8 cellular contexts compared by ENCODE assay signal in genomic region chr19:6109947-6110346, GRCh38. TPM values are rescaled to one million over a fixed set of nuclear protein-coding genes. Genes with fewer than 3 reads are reported as not detected.
A peak's percentile ranks its signal among the peaks of the same experiment; 100 is the strongest.
DNase-seq lines count a peak whose midpoint lies in the region; ATAC-seq, FAIRE-seq and TF ChIP-seq lines count a peak whose summit lies in the region.

No MANE protein-coding gene starts in this region.

- H3K79me2 ChIP-seq in OCI-LY3 (ENCODE audit: low read length) (0 out of 2 replicates have a peak, but pooled peaks cover 4% of the 10 kb centered on the region), osteoblast (ENCODE audit: insufficient read depth, low read length) (no peaks in the 10 kb centered on the region)

- H3K9ac ChIP-seq in OCI-LY3 (ENCODE audit: low read length) = peak overlapping the region; percentile 80

- H3K9me3 ChIP-seq in OCI-LY3 (ENCODE audit: insufficient read depth, low read length) = no peaks in the 10 kb centered on the region
- no peaks in the 10 kb centered on the region for H3K9me3 ChIP-seq in osteoblast (ENCODE audit: low read depth, low read length)

- BruUV-seq in Calu3 (replicated peaks; lab: Mats Ljungman, UMichigan) = no TSS peak

- H3K27me3 Mint-ChIP-seq in Calu3 (ENCODE audit: unreplicated experiment) = no peaks in the 10 kb centered on the region

- H3K36me3 Mint-ChIP-seq in Calu3 (ENCODE audit: insufficient read depth, unreplicated experiment) = peaks cover 31% of the 10 kb centered on the region

- no peaks in the 10 kb centered on the region for H4K20me1 ChIP-seq in OCI-LY3 (ENCODE audit: insufficient read depth, low read length)
- no peaks in the 10 kb centered on the region for H4K20me1 ChIP-seq in osteoblast (ENCODE audit: insufficient read depth, low read length)

- no peak overlapping the region for H3K27ac ChIP-seq in OCI-LY3 (ENCODE audit: low read length)
- peak overlapping the region; percentile 37 for H3K27ac ChIP-seq in osteoblast (ENCODE audit: low read depth, low read length)

- H3K4me3 ChIP-seq in OCI-LY3 (ENCODE audit: low read length) (peak overlapping the region; percentile 87), epithelial cell of proximal tubule (ENCODE audit: low read depth, low read length) (peak overlapping the region; percentile 63), osteoblast (ENCODE audit: insufficient read depth, low read length) (peak overlapping the region; percentile 79)

- peak overlapping the region; percentile 11; the same call in 1 of the 2 replicates for H2AFZ ChIP-seq in OCI-LY3 (ENCODE audit: low read depth, low read length)
- no peak overlapping the region for H2AFZ ChIP-seq in osteoblast (ENCODE audit: low read length)

- intact Hi-C loops in Calu3 (cut with micrococcal nuclease; ENCODE audit: unreplicated experiment) = no loop called here

- peaks cover 12% of the 10 kb centered on the region for H3K4me1 ChIP-seq in OCI-LY3 (ENCODE audit: low read length)
- H3K4me1 ChIP-seq in osteoblast (ENCODE audit: insufficient read depth, low read length) = peaks cover 21% of the 10 kb centered on the region

- no peak for ATAC-seq in HG03565 (IDR thresholded peaks at IDR 0.05; ENCODE audit: unreplicated experiment)

- H3K27me3 ChIP-seq in OCI-LY3 (ENCODE audit: low read depth, low read length) (no peaks in the 10 kb centered on the region), osteoblast (ENCODE audit: insufficient read depth, low read length) (no peaks in the 10 kb centered on the region)

- TF ChIP-seq CTCF in Calu3 (IDR thresholded peaks at IDR 0.05; ENCODE audit: unreplicated experiment) (no peak), OCI-LY3 (IDR thresholded peaks at IDR 0.05; ENCODE audit: low read depth, low read length) (no peak), epithelial cell of proximal tubule (conservative IDR thresholded peaks at IDR 0.05; ENCODE audit: low read depth, low read length) (no peak), osteoblast (IDR thresholded peaks at IDR 0.05; ENCODE audit: extremely low read depth, low read depth, low read length) (no peak), D721Med (IDR thresholded peaks at IDR 0.05; ENCODE audit: insufficient read depth, missing control alignments) (no peak)

- H3K36me3 ChIP-seq in OCI-LY3 (replicated peaks; ENCODE audit: low read depth, low read length) (no peaks in the 10 kb centered on the region), osteoblast (ENCODE audit: insufficient read depth, low read length) (no peaks in the 10 kb centered on the region)

- TF ChIP-seq POLR2A in GM12891 (IDR thresholded peaks at IDR 0.05; ENCODE audit: low read depth, low read length) = no peak

- FAIRE-seq in D721Med (lab: Jason Lieb, UNC) (no peak), GM12891 (lab: Jason Lieb, UNC) (no peak)

- peaks cover 19% of the 10 kb centered on the region for H3K4me1 Mint-ChIP-seq in Calu3 (ENCODE audit: low read depth, unreplicated experiment)

- H3K27ac Mint-ChIP-seq in Calu3 (ENCODE audit: unreplicated experiment) = peak overlapping the region; percentile 75

- peak overlapping the region; percentile 77 for H3K4me3 Mint-ChIP-seq in Calu3 (ENCODE audit: low read depth, unreplicated experiment)

- H3K9me3 Mint-ChIP-seq in Calu3 (ENCODE audit: low read depth, unreplicated experiment) = no peaks in the 10 kb centered on the region

- CTCF ChIA-PET in Calu3 (lab: Charles Lee) = no interaction called here

- H3K4me2 ChIP-seq in OCI-LY3 (ENCODE audit: low read length) (peak overlapping the region; percentile 100), osteoblast (ENCODE audit: insufficient read depth, low read length) (peak overlapping the region; percentile 98)

- DNase-seq in Calu3 (no peak), epithelial cell of proximal tubule (ENCODE audit: low read depth) (no peak), osteoblast (ENCODE audit: insufficient read length, low spot score, missing footprints) (peak; percentile 84), D721Med (ENCODE audit: insufficient read length, low spot score) (no peak), NCI-H1092 (lab: John Stamatoyannopoulos, UW) (no peak), GM12891 (ENCODE audit: insufficient read length, low spot score) (no peak)

TF ChIP-seq in GM12891, 5 proteins besides CTCF, POLR2A, EP300 and RAD21:
- TF ChIP-seq POU2F2 (IDR thresholded peaks at IDR 0.05; ENCODE audit: low read depth, low read length) (no peak), TAF1 (IDR thresholded peaks at IDR 0.05; ENCODE audit: low read depth, low read length) (no peak), SPI1 (IDR thresholded peaks at IDR 0.05; ENCODE audit: low read depth, low read length) (no peak), POLR2AphosphoS5 (IDR thresholded peaks at IDR 0.05; ENCODE audit: low read depth, low read length) (no peak), PAX5 (IDR thresholded peaks at IDR 0.05; ENCODE audit: insufficient read depth, low read length, severe bottlenecking) (no peak)

RNA-seq across cellular contexts. Expression of gene RFX2, which starts 0.4 kb away (rescaled TPM):
- total RNA-seq in Calu3 (2022) (9.3 and 13.7 TPM in 2 replicates), epithelial cell of proximal tubule (2.6 and 4.2 TPM in 2 replicates), osteoblast (3.8 and 6.2 TPM in 2 replicates)
- 1.8 TPM for polyA plus RNA-seq in GM12891 (2012; ENCODE audit: low read depth, missing spikeins)

RNA-seq across cellular contexts. Expression of gene ACSBG2, which starts 25.5 kb away (rescaled TPM):
- total RNA-seq in Calu3 (2022) (not detected in 2 replicates), epithelial cell of proximal tubule (not detected in 2 replicates), osteoblast (not detected in 2 replicates)
- polyA plus RNA-seq in GM12891 (2012; ENCODE audit: low read depth, missing spikeins) = 0.09 TPM
